10 cellular contexts compared by ENCODE assay signal in genomic region chr6:44122821-44123220, GRCh38. TPM values are rescaled to one million over a fixed set of nuclear protein-coding genes. Genes with fewer than 3 reads are reported as not detected.
DNase-seq lines count a peak whose midpoint lies in the region; TF ChIP-seq lines count a peak whose summit lies in the region.
"Had no signal": no experiment of that assay in that cellular context is flagged by ENCODE, and none has a peak within 500 bp of the region (broad histone marks: within the 10 kb centered on the region; RNA-seq: fewer than 3 reads in every experiment).

No MANE protein-coding gene starts in this region.

- H3K36me3 Mint-ChIP-seq in H9 (ENCODE audit: insufficient read depth in 1 of 3, low read depth in 3 of 3), result peaks cover 0 to 18% (median 15%) of the 10 kb centered on the region in 3 experiments; a peak in 4 of 7 replicates

- peaks cover 66% of the 10 kb centered on the region in 2 experiments for H3K4me1 Mint-ChIP-seq in H9

- no peak overlapping the region for H3K56ac ChIP-seq in H9 (ENCODE audit: insufficient read length, low read depth, low read length)

- no peak overlapping the region for H3K9ac ChIP-seq in H9 (ENCODE audit: extremely low read depth, insufficient read length, low read length)

- no peak overlapping the region for H3K23ac ChIP-seq in H9 (ENCODE audit: insufficient read length, low read depth, low read length)

- no peak overlapping the region for H2BK15ac ChIP-seq in H9 (ENCODE audit: low read depth, low read length)

- H2AFZ ChIP-seq in H9 (ENCODE audit: low read length), result no peak overlapping the region

- no peak overlapping the region for H3K18ac ChIP-seq in H9 (ENCODE audit: insufficient read length, low read depth, low read length)

- no peak overlapping the region for H3K27ac ChIP-seq in H9 (ENCODE audit: insufficient read length, low read depth, low read length)
- H3K27ac ChIP-seq in epithelial cell of prostate, result peak overlapping the region; percentile 98
- H3K27ac ChIP-seq: foreskin keratinocyte had no signal

- no peak overlapping the region for H3K14ac ChIP-seq in H9 (ENCODE audit: insufficient read depth, low read length)

- H3K27ac Mint-ChIP-seq in H9, result peak overlapping the region in 2 of 3 experiments; percentile 50 to 79; a peak in 4 of 7 replicates

- no CpG with 5 or more reads among the region's 1 CpG for WGBS in H9 (ENCODE audit: extremely low coverage, insufficient read length, low lambda C conversion rate)

- H4K5ac ChIP-seq in H9 (ENCODE audit: insufficient read length, low read depth, low read length), result no peak overlapping the region

- no peak overlapping the region for H3T11ph ChIP-seq in H9 (ENCODE audit: low read length)

- DNase-seq in H9 (no peak), RPMI7951 (ENCODE audit: low read depth) (peak; percentile 36), epithelial cell of prostate (ENCODE audit: low read depth, low spot score) (no peak), renal cortical epithelial cell (ENCODE audit: low read depth) (peak; percentile 76), GM19238 (ENCODE audit: insufficient read length, low spot score) (no peak), activated gamma-delta T cell treated with Interleukin-2 at 50 U/mL for 16 hours (no peak), C1 segment of cervical spinal cord (lab: John Stamatoyannopoulos, UW) (no peak), GM20000 (ENCODE audit: low spot score) (no peak)
- DNase-seq: foreskin keratinocyte; stimulated activated CD4-positive, alpha-beta T cell treated with anti-CD3 and anti-CD28 coated beads, Interleukin-2, amount 100 ng/mL, for 24 hours had no signal

- no peak overlapping the region for H3K4me2 ChIP-seq in H9 (ENCODE audit: insufficient read depth, insufficient read length, low read length)

- no peaks in the 10 kb centered on the region for H3K9me3 ChIP-seq in H9 (ENCODE audit: control insufficient read depth, low read depth, low read length)

- TF ChIP-seq CTCF in H9 (conservative IDR thresholded peaks at IDR 0.05) (no peak), GM20000 (IDR thresholded peaks at IDR 0.05; ENCODE audit: extremely low read depth, missing control alignments) (no peak)

- no peak overlapping the region for H3K4ac ChIP-seq in H9 (ENCODE audit: low read depth, low read length)

- no peaks in the 10 kb centered on the region for H3K9me3 Mint-ChIP-seq in H9

- H2BK20ac ChIP-seq in H9 (ENCODE audit: low read depth, low read length, poor library complexity, severe bottlenecking), result no peak overlapping the region

- no peak overlapping the region for H2AK5ac ChIP-seq in H9 (ENCODE audit: insufficient read length, low read length)

- H2BK120ac ChIP-seq in H9 (ENCODE audit: low read depth, low read length, poor library complexity, severe bottlenecking), result no peak overlapping the region

- no peak overlapping the region for H4K8ac ChIP-seq in H9 (replicated peaks; ENCODE audit: insufficient read length, low read depth, low read length)

- peaks cover 10% of the 10 kb centered on the region for H3K79me1 ChIP-seq in H9 (ENCODE audit: insufficient read depth, low read depth, low read length, poor library complexity, severe bottlenecking)

- H3K27me3 ChIP-seq in H9 (ENCODE audit: insufficient read depth, low read length), result no peaks in the 10 kb centered on the region
- H3K27me3 ChIP-seq: foreskin keratinocyte had no signal

- no peak overlapping the region for H4K91ac ChIP-seq in H9 (ENCODE audit: insufficient read length, low read depth, low read length)

- H3K23me2 ChIP-seq in H9 (ENCODE audit: insufficient read length, low read depth, low read length, poor library complexity, severe bottlenecking), result peaks cover 6% of the 10 kb centered on the region

- peaks cover 70% of the 10 kb centered on the region for H3K79me2 ChIP-seq in H9 (ENCODE audit: insufficient read depth, low read length)

- H2BK5ac ChIP-seq in H9 (ENCODE audit: insufficient read length, low read length), result no peak overlapping the region

- H3K4me1 ChIP-seq in H9 (ENCODE audit: insufficient read depth, low read length), result peaks cover 2% of the 10 kb centered on the region; the same call in 1 of the 2 replicates

- H3K27me3 Mint-ChIP-seq in H9 (ENCODE audit: low read depth), result no peaks in the 10 kb centered on the region

- H3K4me3 Mint-ChIP-seq in H9, result no peak overlapping the region

- no peak overlapping the region for H2BK12ac ChIP-seq in H9 (ENCODE audit: insufficient read length, low read depth, low read length)

- no peaks in the 10 kb centered on the region for H4K20me1 ChIP-seq in H9 (ENCODE audit: control insufficient read depth, insufficient read depth, insufficient read length)

RNA-seq across cellular contexts. Expression of gene MRPL14, which starts 4.4 kb away (rescaled TPM):
- total RNA-seq in H9 (2021) (80.1 and 80.3 TPM in 2 replicates), renal cortical epithelial cell (44.9 and 167 TPM in 2 replicates)
- total RNA-seq in RPMI7951 (2014; rRNA removed; shearing (Covaris generic)), result 104 and 109 TPM in 2 replicates

RNA-seq across cellular contexts. Expression of gene TMEM63B, which starts 4.5 kb away (rescaled TPM):
- total RNA-seq in H9 (2021) (56.3 and 56.8 TPM in 2 replicates), renal cortical epithelial cell (59.6 and 112 TPM in 2 replicates)
- total RNA-seq in RPMI7951 (2014; rRNA removed; shearing (Covaris generic)), result 20.8 and 23.6 TPM in 2 replicates

RNA-seq across cellular contexts. Expression of gene CAPN11, which starts 35.8 kb away (rescaled TPM):
- total RNA-seq in H9 (2021) (0.28 and 0.29 TPM in 2 replicates), renal cortical epithelial cell (not detected in 2 replicates)
- not detected in 2 replicates for total RNA-seq in RPMI7951 (2014; rRNA removed; shearing (Covaris generic))
- total RNA-seq: foreskin keratinocyte had no signal

Comparison
In these comparisons a context has a peak if more than half of its experiments do, and no peak if none do; other contexts are left out.
1. DNase-seq: peak in RPMI7951 (single experiment) and renal cortical epithelial cell (single experiment); none in H9 (single experiment), epithelial cell of prostate (single experiment), GM19238 (single experiment), activated gamma-delta T cell treated with Interleukin-2 at 50 U/mL for 16 hours (single experiment), C1 segment of cervical spinal cord (0 of 14) and GM20000 (single experiment).